Comparison of ENCODE assay signal across 8 cellular contexts in the genomic region with DNA sequence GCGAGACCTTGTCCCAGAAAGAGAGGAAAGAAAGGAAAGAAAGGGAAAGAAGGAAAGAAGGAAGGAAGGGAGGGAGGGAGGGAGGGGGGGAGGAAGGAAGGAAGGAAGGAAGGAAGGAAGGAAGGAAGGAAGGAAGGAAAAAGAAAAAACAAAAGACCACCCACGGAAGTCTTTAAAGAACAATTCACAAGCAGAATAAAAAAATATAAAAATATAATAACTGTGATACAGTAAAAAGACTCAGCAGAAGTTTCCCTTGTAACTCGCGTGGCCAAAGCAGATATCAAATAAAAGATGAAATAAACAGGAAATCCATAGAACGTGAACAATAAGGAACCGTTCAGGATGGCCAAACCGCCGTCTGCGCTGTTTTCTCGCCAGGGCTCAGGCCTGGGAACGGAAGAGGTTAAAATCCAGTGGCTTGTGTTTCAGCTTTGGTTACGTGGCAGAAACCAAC. TPM values are rescaled to one million over a fixed set of nuclear protein-coding genes. Genes with fewer than 3 reads are reported as not detected.
A peak's percentile ranks its signal among the peaks of the same experiment; 100 is the strongest.
DNase-seq lines count a peak whose midpoint lies in the region; ATAC-seq and TF ChIP-seq lines count a peak whose summit lies in the region.

No MANE protein-coding gene starts in this region.

- peak overlapping the region; percentile 64 for H3K4me3 ChIP-seq in SJCRH30
- peak overlapping the region; percentile 84 for H3K4me3 ChIP-seq in epithelial cell of proximal tubule (ENCODE audit: low read depth, low read length)

- H3K36me3 ChIP-seq in SJCRH30: no peaks in the 10 kb centered on the region

- H3K9me3 Mint-ChIP-seq in activated CD8-positive, alpha-beta memory T cell treated with anti-CD3 and anti-CD28 coated beads, Interleukin-2, amount 10 ng/mL, durations not matched to agents 7 days and 5 days (ENCODE audit: low read depth): no peaks in the 10 kb centered on the region
- H3K9me3 Mint-ChIP-seq in osteocyte (ENCODE audit: unreplicated experiment): no peaks in the 10 kb centered on the region

- H3K27ac ChIP-seq in SJCRH30: peak overlapping the region; percentile 79

- H3K4me1 Mint-ChIP-seq in activated CD8-positive, alpha-beta memory T cell treated with anti-CD3 and anti-CD28 coated beads, Interleukin-2, amount 10 ng/mL, durations not matched to agents 7 days and 5 days: peaks cover 73% of the 10 kb centered on the region
- H3K4me1 Mint-ChIP-seq in osteocyte (ENCODE audit: unreplicated experiment): peaks cover 54% of the 10 kb centered on the region

- peak overlapping the region; percentile 78 for H3K27ac Mint-ChIP-seq in activated CD8-positive, alpha-beta memory T cell treated with anti-CD3 and anti-CD28 coated beads, Interleukin-2, amount 10 ng/mL, durations not matched to agents 7 days and 5 days
- peak overlapping the region; percentile 98 for H3K27ac Mint-ChIP-seq in osteocyte (ENCODE audit: unreplicated experiment)

- H3K27me3 Mint-ChIP-seq in activated CD8-positive, alpha-beta memory T cell treated with anti-CD3 and anti-CD28 coated beads, Interleukin-2, amount 10 ng/mL, durations not matched to agents 7 days and 5 days: peaks cover 3% of the 10 kb centered on the region
- H3K27me3 Mint-ChIP-seq in osteocyte (ENCODE audit: unreplicated experiment): no peaks in the 10 kb centered on the region

- no peak for DNase-seq in activated CD8-positive, alpha-beta memory T cell treated with anti-CD3 and anti-CD28 coated beads, Interleukin-2, amount 10 ng/mL, durations not matched to agents 7 days and 5 days
- DNase-seq in activated CD8-positive, alpha-beta memory T cell treated with anti-CD3 and anti-CD28 coated beads for 24 hours: no peak
- DNase-seq in SJCRH30: no peak
- no peak for DNase-seq in epithelial cell of proximal tubule (ENCODE audit: low read depth)
- no peak for DNase-seq in osteocyte (ENCODE audit: extremely low spot score, unreplicated experiment)
- no peak for DNase-seq in midbrain (lab: John Stamatoyannopoulos, UW)

- peak overlapping the region; percentile 75 for H3K4me3 Mint-ChIP-seq in activated CD8-positive, alpha-beta memory T cell treated with anti-CD3 and anti-CD28 coated beads, Interleukin-2, amount 10 ng/mL, durations not matched to agents 7 days and 5 days
- peak overlapping the region; percentile 83 for H3K4me3 Mint-ChIP-seq in osteocyte (ENCODE audit: unreplicated experiment)

- no peaks in the 10 kb centered on the region for H3K27me3 ChIP-seq in SJCRH30

- CTCF ChIA-PET in activated CD8-positive, alpha-beta memory T cell treated with anti-CD3 and anti-CD28 coated beads, Interleukin-2, amount 10 ng/mL, durations not matched to agents 7 days and 5 days (lab: Charles Lee): interaction anchor here (0.9 to 6.6 kb wide), 11 partner anchors 9 to 381 kb away, joined by 3 to 50 read pairs (median 4); partner anchors contain the start of gene CEP68

- no peaks in the 10 kb centered on the region for H3K9me3 ChIP-seq in SJCRH30 (replicated peaks)

- no peaks in the 10 kb centered on the region for H3K4me1 ChIP-seq in SJCRH30

- TF ChIP-seq CTCF in epithelial cell of proximal tubule (conservative IDR thresholded peaks at IDR 0.05; ENCODE audit: low read depth, low read length): no peak
- no peak for TF ChIP-seq CTCF in osteocyte (IDR thresholded peaks at IDR 0.05)

- no peak for ATAC-seq in activated CD8-positive, alpha-beta memory T cell treated with anti-CD3 and anti-CD28 coated beads, Interleukin-2, amount 10 ng/mL, durations not matched to agents 7 days and 5 days
- no peak for ATAC-seq in GM18907 (IDR thresholded peaks at IDR 0.05; ENCODE audit: unreplicated experiment)
- no peak for ATAC-seq in GM21423 (IDR thresholded peaks at IDR 0.05; ENCODE audit: unreplicated experiment)

- H3K36me3 Mint-ChIP-seq in activated CD8-positive, alpha-beta memory T cell treated with anti-CD3 and anti-CD28 coated beads, Interleukin-2, amount 10 ng/mL, durations not matched to agents 7 days and 5 days: peaks cover 31% of the 10 kb centered on the region
- H3K36me3 Mint-ChIP-seq in osteocyte (ENCODE audit: unreplicated experiment): peaks cover 4% of the 10 kb centered on the region

RNA-seq across cellular contexts. Expression of gene SLC1A4, which starts 1.2 kb away (rescaled TPM):
- 100 to 1,000 TPM in 1 of 2 experiments, 10 to 100 TPM in 1; 61.7 to 113 TPM for total RNA-seq in activated CD8-positive, alpha-beta memory T cell treated with anti-CD3 and anti-CD28 coated beads, Interleukin-2, amount 10 ng/mL, durations not matched to agents 7 days and 5 days
- total RNA-seq in SJCRH30 (2014; rRNA removed; shearing (Covaris generic)): 2.6 and 3.5 TPM in 2 replicates
- total RNA-seq in epithelial cell of proximal tubule: 15.4 and 19.8 TPM in 2 replicates
- 78.7 and 81.8 TPM in 2 replicates for total RNA-seq in osteocyte
